ENCODE assay signal across 11 cellular contexts in the genomic region with DNA sequence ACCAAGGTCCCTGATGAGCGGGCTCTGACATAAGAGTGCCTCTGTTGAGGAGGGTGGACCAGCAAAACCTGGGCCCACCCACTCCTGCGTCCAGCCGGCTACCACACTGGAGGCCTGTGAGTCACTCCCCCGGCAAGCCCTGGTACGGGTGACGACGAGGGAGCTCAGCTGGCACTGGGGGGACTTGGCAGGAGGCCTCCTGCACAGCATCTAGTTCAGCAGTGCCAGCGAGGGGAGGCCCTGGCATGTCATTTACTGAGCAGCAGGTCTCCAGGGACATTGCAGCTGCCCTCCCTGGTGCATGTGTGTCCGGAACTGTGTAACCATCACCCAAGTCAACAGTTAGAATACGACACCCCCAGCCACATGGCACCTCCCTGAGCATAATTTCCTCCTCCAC. TPM values are rescaled to one million over a fixed set of nuclear protein-coding genes. Genes with fewer than 3 reads are reported as not detected.
DNase-seq lines count a peak whose midpoint lies in the region; ATAC-seq and TF ChIP-seq lines count a peak whose summit lies in the region.
"Had no signal": no experiment of that assay in that cellular context is flagged by ENCODE, and none has a peak within 500 bp of the region (broad histone marks: within the 10 kb centered on the region; RNA-seq: fewer than 3 reads in every experiment).

No MANE protein-coding gene starts in this region.

- no peaks in the 10 kb centered on the region for H3K9me3 ChIP-seq in ascending aorta
- H3K9me3 ChIP-seq in stomach = no peaks in the 10 kb centered on the region
- H3K9me3 ChIP-seq: neutrophil had no signal

- TF ChIP-seq POLR2A in stomach (IDR thresholded peaks at IDR 0.05) = no peak

- DNase-seq in M059J (ENCODE audit: low read depth) = peak; percentile 74
- DNase-seq in ascending aorta (ENCODE audit: low spot score in 2 of 2) = peak; percentile 63 to 93
- peak; percentile 12 for DNase-seq in kidney glomerular epithelial cell (lab: John Stamatoyannopoulos, UW)
- DNase-seq in stomach = no peak
- no peak for DNase-seq in T-helper 2 cell treated with Interferon-gamma antibody and Interleukin-4, amounts not matched to agents 5 μg/mL and 100 μg/mL, for 36 hours (ENCODE audit: low spot score)
- DNase-seq in NCI-H2029 treated with DMSO at 0.1 percent for 48 hours (lab: John Stamatoyannopoulos, UW) = no peak
- DNase-seq in retina = no peak
- DNase-seq: GF-D8 had no signal

- no peak overlapping the region for H3K4me3 Mint-ChIP-seq in T-helper 2 cell treated with Interferon-gamma antibody and Interleukin-4, amounts not matched to agents 5 μg/mL and 100 μg/mL, for 36 hours
- H3K4me3 Mint-ChIP-seq: stimulated activated naive CD8-positive, alpha-beta T cell treated with anti-CD3 and anti-CD28 coated beads, Interleukin-15, Interleukin-2, amounts not matched to agents 100 ng/mL and 50 ng/mL, for 24 hours had no signal

- no peak for ATAC-seq in GM19463 (IDR thresholded peaks at IDR 0.05; ENCODE audit: unreplicated experiment)

- H3K4me3 ChIP-seq in ascending aorta = peak overlapping the region in 1 of 2 donors; percentile 3
- H3K4me3 ChIP-seq in stomach = no peak overlapping the region

- H3K36me3 Mint-ChIP-seq in T-helper 2 cell treated with Interferon-gamma antibody and Interleukin-4, amounts not matched to agents 5 μg/mL and 100 μg/mL, for 36 hours (ENCODE audit: low read depth) = no peaks in the 10 kb centered on the region

- no peak for TF ChIP-seq EP300 in stomach (IDR thresholded peaks at IDR 0.05)

- no peaks in the 10 kb centered on the region for H3K9me3 Mint-ChIP-seq in T-helper 2 cell treated with Interferon-gamma antibody and Interleukin-4, amounts not matched to agents 5 μg/mL and 100 μg/mL, for 36 hours
- H3K9me3 Mint-ChIP-seq: stimulated activated naive CD8-positive, alpha-beta T cell treated with anti-CD3 and anti-CD28 coated beads, Interleukin-15, Interleukin-2, amounts not matched to agents 100 ng/mL and 50 ng/mL, for 24 hours had no signal

- 57 to 82% (median 73%) methylated on average over 3 to 10 of the region's 10 CpGs for WGBS in stomach, 5 donors

- H3K4me1 Mint-ChIP-seq in T-helper 2 cell treated with Interferon-gamma antibody and Interleukin-4, amounts not matched to agents 5 μg/mL and 100 μg/mL, for 36 hours (ENCODE audit: low read depth) = no peaks in the 10 kb centered on the region

- no peaks in the 10 kb centered on the region for H3K27me3 Mint-ChIP-seq in T-helper 2 cell treated with Interferon-gamma antibody and Interleukin-4, amounts not matched to agents 5 μg/mL and 100 μg/mL, for 36 hours (ENCODE audit: low read depth)

- TF ChIP-seq CTCF in ascending aorta (IDR thresholded peaks at IDR 0.05) (no peak), stomach (IDR thresholded peaks at IDR 0.05) (no peak)

- H3K36me3 ChIP-seq in ascending aorta (peaks cover 8 to 30% of the 10 kb centered on the region in 2 donors), stomach (peaks cover 0 to 19% (median 4%) of the 10 kb centered on the region in 4 donors)
- H3K36me3 ChIP-seq: neutrophil had no signal

- H3K27ac ChIP-seq in ascending aorta (peak overlapping the region; percentile 93 to 94), stomach (peak overlapping the region; percentile 5 to 99 (median 90))
- H3K27ac ChIP-seq: neutrophil had no signal

- H3K27me3 ChIP-seq in ascending aorta = no peaks in the 10 kb centered on the region
- H3K27me3 ChIP-seq in stomach = no peaks in the 10 kb centered on the region
- H3K27me3 ChIP-seq: neutrophil had no signal

- H3K4me1 ChIP-seq in ascending aorta (peaks cover 42 to 96% of the 10 kb centered on the region in 2 donors), stomach (peaks cover 78 to 100% (median 96%) of the 10 kb centered on the region in 4 donors)

- no peak overlapping the region for H3K27ac Mint-ChIP-seq in T-helper 2 cell treated with Interferon-gamma antibody and Interleukin-4, amounts not matched to agents 5 μg/mL and 100 μg/mL, for 36 hours
- H3K27ac Mint-ChIP-seq: stimulated activated naive CD8-positive, alpha-beta T cell treated with anti-CD3 and anti-CD28 coated beads, Interleukin-15, Interleukin-2, amounts not matched to agents 100 ng/mL and 50 ng/mL, for 24 hours had no signal

- intact Hi-C loops in ascending aorta (cut with DNase I) (loop anchor here (10.0 kb wide), 1 partner anchor 310 kb away; a partner anchor contains a TSS), stomach (cut with DNase I; ENCODE audit: low total_unique reads) (no loop called here)

RNA-seq across cellular contexts. Expression of a gene that starts 24.4 kb away (rescaled TPM):
- total RNA-seq in M059J (2014; rRNA removed; shearing (Covaris generic)) = 72.4 and 86.2 TPM in 2 replicates
- total RNA-seq in ascending aorta = 181 TPM
- 100 to 1,000 TPM in 3 of 5 donors, 10 to 100 TPM in 2; 68.1 to 297 (median 154) TPM for total RNA-seq in stomach
- 100 to 1,000 TPM in 2 of 3 donors, 10 to 100 TPM in 1; 51.0 to 421 (median 124) TPM for polyA plus RNA-seq in stomach

Comparison
In these comparisons a context has a peak if more than half of its experiments do, and no peak if none do; other contexts are left out.
1. DNase-seq: peak in M059J (single experiment), ascending aorta (2 of 2) and kidney glomerular epithelial cell (single experiment); none in stomach (single experiment), T-helper 2 cell treated with Interferon-gamma antibody and Interleukin-4, amounts not matched to agents 5 μg/mL and 100 μg/mL, for 36 hours (single experiment), NCI-H2029 treated with DMSO at 0.1 percent for 48 hours (single experiment) and retina (single experiment).